In genomic region chr7:101474178-101474577, GRCh38 we compare ENCODE assay signal across 1 cellular context.
TF ChIP-seq lines count a peak whose summit lies in the region.

No MANE protein-coding gene starts in this region.

TF ChIP-seq in HepG2, 621 proteins besides CTCF, POLR2A, EP300 and RAD21:
- TF ChIP-seq ZBTB44 (CRISPR knock-in tag; IDR thresholded peaks at IDR 0.05) (no peak), ZNF121 (CRISPR knock-in tag; IDR thresholded peaks at IDR 0.05) (0 out of 2 replicates have a peak, but pooled peaks have one; percentile 12), TFE3 (CRISPR knock-in tag; IDR thresholded peaks at IDR 0.05) (no peak), HNRNPK (IDR thresholded peaks at IDR 0.05; ENCODE audit: low read depth, low read length, poor library complexity, severe bottlenecking) (no peak), TGIF2 (CRISPR knock-in tag; IDR thresholded peaks at IDR 0.05) (no peak)
TF ChIP-seq in HepG2: peak in this region for 1.
